15 cellular contexts compared by ENCODE assay signal in genomic region chr21:37065561-37066177, GRCh38. TPM values are rescaled to one million over a fixed set of nuclear protein-coding genes. Genes with fewer than 3 reads are reported as not detected.
DNase-seq lines count a peak whose midpoint lies in the region; ATAC-seq, FAIRE-seq and TF ChIP-seq lines count a peak whose summit lies in the region.
"Had no signal": no experiment of that assay in that cellular context is flagged by ENCODE, and none has a peak within 500 bp of the region (broad histone marks: within the 10 kb centered on the region; RNA-seq: fewer than 3 reads in every experiment).

No MANE protein-coding gene starts in this region.

- ATAC-seq in IMR-90 (ENCODE audit: low read depth), result peak; percentile 22
- ATAC-seq in HG02938 (IDR thresholded peaks at IDR 0.05; ENCODE audit: unreplicated experiment), result no peak

- no peak overlapping the region for H2AFZ ChIP-seq in IMR-90 (replicated peaks; ENCODE audit: low read length, poor library complexity)
- H2AFZ ChIP-seq in H1 (ENCODE audit: low read length), result no peak overlapping the region

- no peak overlapping the region for H2BK12ac ChIP-seq in H1 (ENCODE audit: low read depth, low read length)

- no peak for TF ChIP-seq CTCF in IMR-90 (conservative IDR thresholded peaks at IDR 0.05; ENCODE audit: low read depth, low read length)
- no peak for TF ChIP-seq CTCF in H1 (IDR thresholded peaks at IDR 0.05; ENCODE audit: control extremely low read depth in 1 of 3, insufficient read depth in 1 of 3, low read depth in 1 of 3, low read length in 3 of 3)

- dilution Hi-C loops in IMR-90 (cut with HindIII; ENCODE audit: low sequenced_read_pairs, unreplicated experiment), result no loop called here

- TF ChIP-seq EP300 in H1 (IDR thresholded peaks at IDR 0.05; ENCODE audit: borderline replicate concordance in 1 of 2, low read depth in 2 of 2, low read length in 2 of 2), result no peak

- H3K4me2 ChIP-seq in IMR-90 (ENCODE audit: low read depth, low read length) (no peak overlapping the region; the same call in 1 of the 2 replicates), H1 (ENCODE audit: insufficient read depth in 1 of 2, low read depth in 2 of 2, low read length in 2 of 2) (no peak overlapping the region)

- no peak overlapping the region for H4K91ac ChIP-seq in IMR-90 (ENCODE audit: insufficient read depth, low read depth, low read length)
- no peak overlapping the region for H4K91ac ChIP-seq in H1 (replicated peaks; ENCODE audit: insufficient read length, low read length)

- H2AK5ac ChIP-seq in IMR-90 (ENCODE audit: low read depth, low read length), result no peak overlapping the region
- no peak overlapping the region for H2AK5ac ChIP-seq in H1 (ENCODE audit: low read depth, low read length)

- H3K23ac ChIP-seq in IMR-90 (ENCODE audit: low read depth, low read length) (no peak overlapping the region), H1 (ENCODE audit: insufficient read length) (no peak overlapping the region)

- H4K5ac ChIP-seq in IMR-90 (ENCODE audit: low read depth, low read length) (no peak overlapping the region), H1 (ENCODE audit: insufficient read length, low read depth, low read length) (no peak overlapping the region)

- H3K27ac ChIP-seq in IMR-90 (ENCODE audit: insufficient read depth, low read length) (no peak overlapping the region), SJSA1 (peak overlapping the region; percentile 99), H1 (ENCODE audit: low read depth, low read length) (no peak overlapping the region)

- no peaks in the 10 kb centered on the region for H3K79me2 ChIP-seq in H1 (ENCODE audit: control insufficient read depth in 1 of 2, insufficient read depth in 2 of 2, low read length in 2 of 2)

- H3K9ac ChIP-seq in IMR-90 (ENCODE audit: low read depth, low read length) (no peak overlapping the region), H1 (replicated peaks in 1 of 4; ENCODE audit: extremely low read depth in 1 of 4, low read depth in 3 of 4, low read length in 3 of 4) (no peak overlapping the region)

- CTCF ChIA-PET in IMR-90 (lab: Yijun Ruan, JAX) (no interaction called here), H1 (lab: Charles Lee; ENCODE audit: partially characterized antibody) (interaction anchor here (1.7 to 4.3 kb wide), 2 partner anchors 55 to 89 kb away, joined by 7 to 15 read pairs; no protein-coding TSS in a partner anchor)

- H3K4ac ChIP-seq in IMR-90 (ENCODE audit: low read depth, low read length) (no peak overlapping the region), H1 (replicated peaks; ENCODE audit: insufficient read length, low read depth, low read length) (no peak overlapping the region)

- peaks cover 15% of the 10 kb centered on the region for H3K9me1 ChIP-seq in IMR-90 (ENCODE audit: insufficient read depth, low read length)

- H4K20me1 ChIP-seq in IMR-90 (ENCODE audit: insufficient read depth, low read length) (no peaks in the 10 kb centered on the region), H1 (replicated peaks in 1 of 2; ENCODE audit: control insufficient read depth in 1 of 2, insufficient read depth in 2 of 2, low read length in 2 of 2) (no peaks in the 10 kb centered on the region)

- H2BK5ac ChIP-seq in IMR-90 (ENCODE audit: low read depth, low read length, poor library complexity, severe bottlenecking) (peak overlapping the region; percentile 83), H1 (ENCODE audit: low read depth, low read length) (no peak overlapping the region)

- H2BK120ac ChIP-seq in IMR-90 (ENCODE audit: low read depth, low read length) (no peak overlapping the region), H1 (replicated peaks; ENCODE audit: low read depth, low read length) (no peak overlapping the region)

- H3K79me1 ChIP-seq in IMR-90 (ENCODE audit: low read depth in 1 of 2, low read length in 2 of 2), result peaks cover 3% of the 10 kb centered on the region in 2 experiments; a peak in 2 of 4 replicates
- no peaks in the 10 kb centered on the region for H3K79me1 ChIP-seq in H1 (ENCODE audit: low read depth, low read length)

- no peak overlapping the region for H4K8ac ChIP-seq in IMR-90 (ENCODE audit: low read depth in 2 of 2, low read length in 2 of 2)
- H4K8ac ChIP-seq in H1 (ENCODE audit: extremely low read depth, insufficient read depth, low read length), result no peak overlapping the region

- no peaks in the 10 kb centered on the region for H3K9me3 ChIP-seq in IMR-90 (ENCODE audit: control insufficient read depth, insufficient read depth, low read length)
- no peaks in the 10 kb centered on the region for H3K9me3 ChIP-seq in SJSA1 (replicated peaks)
- H3K9me3 ChIP-seq in H1 (ENCODE audit: insufficient read depth in 2 of 2, low read depth in 1 of 2, low read length in 1 of 2), result no peaks in the 10 kb centered on the region

- no CpG with 5 or more reads among the region's 9 CpGs for WGBS in IMR-90 (ENCODE audit: extremely low coverage in 2 of 2, insufficient read length in 1 of 2), 2 experiments
- WGBS in H1 (ENCODE audit: extremely low coverage in 1 of 2, insufficient coverage in 1 of 2, insufficient read length in 1 of 2, insufficient replicate concordance in 2 of 2, low coverage in 1 of 2, low lambda C conversion rate in 2 of 2, missing lambda C conversion rate in 1 of 2), 2 experiments, result 92% methylated on average over 9 of the region's 9 CpGs; no CpG with 5 or more reads in 1 of the 2 experiments

- DNase-seq in IMR-90 (no peak), SJSA1 (ENCODE audit: low read depth in 1 of 2, low spot score in 2 of 2) (peak; percentile 92 to 97), H1 (ENCODE audit: low read depth in 1 of 2, low spot score in 2 of 2) (no peak), dermis blood vessel endothelial cell (no peak), cortex of kidney (lab: John Stamatoyannopoulos, UW) (no peak)
- DNase-seq: C1 segment of cervical spinal cord; Calu3; CD4-positive, alpha-beta memory T cell; COR-L47; DMS53; GOT3; H7; HCEC 1CT had no signal

- H2BK15ac ChIP-seq in IMR-90 (ENCODE audit: low read depth, low read length) (no peak overlapping the region), H1 (ENCODE audit: low read length) (no peak overlapping the region)

- TF ChIP-seq POLR2A in IMR-90 (IDR thresholded peaks at IDR 0.05; ENCODE audit: low read depth, low read length) (no peak), H1 (IDR thresholded peaks at IDR 0.05; ENCODE audit: control extremely low read depth in 1 of 2, low read depth in 2 of 2, low read length in 2 of 2) (no peak)

- no peak for FAIRE-seq in H1 (lab: Jason Lieb, UNC)
- FAIRE-seq: GM12892 had no signal

- POLR2A ChIA-PET in IMR-90 (lab: Charles Lee; ENCODE audit: unreplicated experiment) (no interaction called here), H1 (lab: Charles Lee; ENCODE audit: partially characterized antibody) (no interaction called here)

- H3K27me3 ChIP-seq in IMR-90 (ENCODE audit: control insufficient read depth, insufficient read depth, low read length) (no peaks in the 10 kb centered on the region), SJSA1 (replicated peaks) (no peaks in the 10 kb centered on the region), H1 (replicated peaks in 1 of 4; ENCODE audit: control insufficient read depth in 3 of 4, extremely low read depth in 1 of 4, insufficient read depth in 3 of 4, low read length in 3 of 4) (no peaks in the 10 kb centered on the region)

- no peak overlapping the region for H3K4me3 ChIP-seq in IMR-90 (ENCODE audit: insufficient read depth, low read depth, low read length)
- H3K4me3 ChIP-seq in SJSA1, result no peak overlapping the region
- no peak overlapping the region for H3K4me3 ChIP-seq in H1 (ENCODE audit: extremely low read depth in 1 of 4, insufficient read depth in 2 of 4, low read depth in 3 of 4, low read length in 4 of 4)

- TF ChIP-seq RAD21 in IMR-90 (IDR thresholded peaks at IDR 0.05; ENCODE audit: low read length) (no peak), H1 (IDR thresholded peaks at IDR 0.05 in 1 of 2, conservative IDR thresholded peaks at IDR 0.05 in 1 of 2; ENCODE audit: low read depth in 2 of 2, low read length in 2 of 2) (no peak)

- no peak overlapping the region for H3K18ac ChIP-seq in IMR-90 (ENCODE audit: low read depth, low read length)
- H3K18ac ChIP-seq in H1 (ENCODE audit: extremely low read depth, low read length), result no peak overlapping the region

- H3K4me1 ChIP-seq in IMR-90 (ENCODE audit: control insufficient read depth, insufficient read depth, low read length) (peaks cover 11% of the 10 kb centered on the region), SJSA1 (replicated peaks) (peaks cover 57% of the 10 kb centered on the region), H1 (replicated peaks in 1 of 4; ENCODE audit: control insufficient read depth in 3 of 4, insufficient read depth in 4 of 4, low read length in 3 of 4) (peaks cover 0 to 5% (median under 1%) of the 10 kb centered on the region in 4 experiments; a peak in 3 of 7 replicates)

- H3K36me3 ChIP-seq in IMR-90 (ENCODE audit: control insufficient read depth, insufficient read depth, low read length) (peaks cover 1% of the 10 kb centered on the region; the same call in 1 of the 2 replicates), SJSA1 (no peaks in the 10 kb centered on the region; the same call in 1 of the 2 replicates), H1 (ENCODE audit: control insufficient read depth in 2 of 4, insufficient read depth in 4 of 4, low read length in 3 of 4) (peaks cover 0 to 4% (median 0%) of the 10 kb centered on the region in 4 experiments; a peak in 2 of 8 replicates)

- 0 out of 2 replicates have a peak overlapping the region, but pooled peaks have one; percentile 22 for H3K14ac ChIP-seq in IMR-90 (replicated peaks; ENCODE audit: low read depth, low read length)
- H3K14ac ChIP-seq in H1 (ENCODE audit: insufficient read length), result no peak overlapping the region

- intact Hi-C loops in IMR-90 (cut with micrococcal nuclease), result no loop called here

- H3K23me2 ChIP-seq in H1 (ENCODE audit: low read depth, low read length), result no peaks in the 10 kb centered on the region

- H2AK9ac ChIP-seq in IMR-90 (replicated peaks; ENCODE audit: low read depth, low read length, poor library complexity), result no peak overlapping the region

- H2BK20ac ChIP-seq in IMR-90 (ENCODE audit: low read depth, low read length), result no peak overlapping the region
- H2BK20ac ChIP-seq in H1 (ENCODE audit: low read length), result no peak overlapping the region

- no TSS peak for BruUV-seq in IMR-90 (replicated peaks; lab: Mats Ljungman, UMichigan)

- H3K56ac ChIP-seq in IMR-90 (ENCODE audit: extremely low read depth, insufficient read depth, low read length), result no peak overlapping the region
- H3K56ac ChIP-seq in H1 (replicated peaks; ENCODE audit: insufficient read length, low read depth, low read length), result no peak overlapping the region

- in situ Hi-C loops in IMR-90 (cut with MboI; ENCODE audit: low sequenced_read_pairs), result no loop called here

RNA-seq across cellular contexts. Expression of gene PIGP, which starts 7.2 kb away (rescaled TPM):
- 4.1 and 5.6 TPM in 2 replicates for total RNA-seq in IMR-90 (2012; rRNA removed)
- 11.0 and 15.4 TPM in 2 replicates for polyA plus RNA-seq in IMR-90 (2012; rRNA removed)
- polyA plus RNA-seq in IMR-90 (2012; cell fraction: cytosol; rRNA removed), result 3.0 and 3.6 TPM in 2 replicates
- 4.1 and 6.8 TPM in 2 replicates for polyA plus RNA-seq in IMR-90 (2012; cell fraction: nucleus; rRNA removed; ENCODE audit: low replicate concordance)
- 13.6 and 36.7 TPM in 2 replicates for total RNA-seq in SJSA1 (2014; rRNA removed; shearing (Covaris generic))
- 11.3 and 12.9 TPM in 2 replicates for total RNA-seq in H1 (2021; fragmentation: NEBNext Ultra II Directional; extraction: Animal tissue kit (Norgen Biotek cat#: 25700))
- polyA plus RNA-seq in H1 (2011; rRNA removed), result 10.2 and 18.0 TPM in 2 replicates
- polyA plus RNA-seq in H1 (2011; cell fraction: cytosol; rRNA removed), result 13.6 TPM
- polyA plus RNA-seq in H1 (2011; cell fraction: nucleus; rRNA removed), result 7.7 TPM
- 7.8 to 10.5 TPM (median 8.6 TPM) in 4 replicates for polyA plus RNA-seq in H1 (2012, experiment 1 of 2)
- 13.1 TPM for polyA plus RNA-seq in H1 (2012, experiment 2 of 2)
- polyA plus RNA-seq in H1 (2013, experiment 1 of 2), result 19.8 TPM
- polyA plus RNA-seq in H1 (2013, experiment 2 of 2), result 20.2 TPM
- 3.0 and 3.6 TPM in 2 replicates for polyA minus RNA-seq in H1 (2011; rRNA and poly(A)+ RNA removed)
- 4.0 TPM for polyA minus RNA-seq in H1 (2011; cell fraction: cytosol; rRNA and poly(A)+ RNA removed)
- polyA minus RNA-seq in H1 (2011; cell fraction: nucleus; rRNA and poly(A)+ RNA removed), result 9.8 TPM
- total RNA-seq in dermis blood vessel endothelial cell, result 4.2 and 5.6 TPM in 2 replicates

RNA-seq across cellular contexts. Expression of gene TTC3, which starts 7.4 kb away (rescaled TPM):
- total RNA-seq in IMR-90 (2012; rRNA removed), result 293 and 332 TPM in 2 replicates
- polyA plus RNA-seq in IMR-90 (2012; rRNA removed), result 87.8 and 96.7 TPM in 2 replicates
- polyA plus RNA-seq in IMR-90 (2012; cell fraction: cytosol; rRNA removed), result 32.2 and 56.2 TPM in 2 replicates
- polyA plus RNA-seq in IMR-90 (2012; cell fraction: nucleus; rRNA removed; ENCODE audit: low replicate concordance), result 132 and 279 TPM in 2 replicates
- total RNA-seq in SJSA1 (2014; rRNA removed; shearing (Covaris generic)), result 184 and 259 TPM in 2 replicates
- total RNA-seq in H1 (2021; fragmentation: NEBNext Ultra II Directional; extraction: Animal tissue kit (Norgen Biotek cat#: 25700)), result 36.2 and 39.8 TPM in 2 replicates
- polyA plus RNA-seq in H1 (2011; rRNA removed), result 6.5 and 11.0 TPM in 2 replicates
- 9.7 TPM for polyA plus RNA-seq in H1 (2011; cell fraction: cytosol; rRNA removed)
- polyA plus RNA-seq in H1 (2011; cell fraction: nucleus; rRNA removed), result 65.0 TPM
- polyA plus RNA-seq in H1 (2012, experiment 1 of 2), result 21.2 to 24.7 TPM (median 22.9 TPM) in 4 replicates
- 1.8 TPM for polyA plus RNA-seq in H1 (2012, experiment 2 of 2)
- 53.8 TPM for polyA plus RNA-seq in H1 (2013, experiment 1 of 2)
- polyA plus RNA-seq in H1 (2013, experiment 2 of 2), result 44.3 TPM
- polyA minus RNA-seq in H1 (2011; rRNA and poly(A)+ RNA removed), result 21.6 and 47.9 TPM in 2 replicates
- 20.0 TPM for polyA minus RNA-seq in H1 (2011; cell fraction: cytosol; rRNA and poly(A)+ RNA removed)
- 121 TPM for polyA minus RNA-seq in H1 (2011; cell fraction: nucleus; rRNA and poly(A)+ RNA removed)
- 197 and 198 TPM in 2 replicates for total RNA-seq in dermis blood vessel endothelial cell

RNA-seq across cellular contexts. Expression of gene RIPPLY3, which starts 59.2 kb away (rescaled TPM):
- total RNA-seq in IMR-90 (2012; rRNA removed), result not detected in 2 replicates
- 0.07 and 0.10 TPM in 2 replicates for polyA plus RNA-seq in IMR-90 (2012; rRNA removed)
- polyA plus RNA-seq in IMR-90 (2012; cell fraction: cytosol; rRNA removed), result 0.03 and 0.05 TPM in 2 replicates
- 0.04 TPM in 1 of 2 replicates, not detected in the other for polyA plus RNA-seq in IMR-90 (2012; cell fraction: nucleus; rRNA removed; ENCODE audit: low replicate concordance)
- total RNA-seq in SJSA1 (2014; rRNA removed; shearing (Covaris generic)), result 1.7 TPM in 1 of 2 replicates, not detected in the other
- 2.0 and 2.6 TPM in 2 replicates for total RNA-seq in H1 (2021; fragmentation: NEBNext Ultra II Directional; extraction: Animal tissue kit (Norgen Biotek cat#: 25700))
- polyA plus RNA-seq in H1 (2011; rRNA removed), result 2.2 TPM in 2 replicates
- 2.1 TPM for polyA plus RNA-seq in H1 (2011; cell fraction: cytosol; rRNA removed)
- 1.3 TPM for polyA plus RNA-seq in H1 (2011; cell fraction: nucleus; rRNA removed)
- 1.6 to 2.4 TPM (median 1.8 TPM) in 4 replicates for polyA plus RNA-seq in H1 (2012, experiment 1 of 2)
- polyA plus RNA-seq in H1 (2012, experiment 2 of 2), result 2.9 TPM
- polyA plus RNA-seq in H1 (2013, experiment 1 of 2), result 2.8 TPM
- polyA plus RNA-seq in H1 (2013, experiment 2 of 2), result 2.3 TPM
- 0.46 and 0.76 TPM in 2 replicates for polyA minus RNA-seq in H1 (2011; rRNA and poly(A)+ RNA removed)
- polyA minus RNA-seq in H1 (2011; cell fraction: cytosol; rRNA and poly(A)+ RNA removed), result not detected
- 0.80 TPM for polyA minus RNA-seq in H1 (2011; cell fraction: nucleus; rRNA and poly(A)+ RNA removed)
- under 0.01 TPM in 1 of 2 replicates, not detected in the other for total RNA-seq in dermis blood vessel endothelial cell
- total RNA-seq: CD4-positive, alpha-beta memory T cell had no signal
- polyA plus RNA-seq: CD4-positive, alpha-beta memory T cell had no signal

Comparison
In these comparisons a context has a peak if more than half of its experiments do, and no peak if none do; other contexts are left out.
1. DNase-seq: peak in SJSA1 (2 of 2); none in IMR-90 (single experiment), H1 (0 of 2), dermis blood vessel endothelial cell (single experiment) and cortex of kidney (single experiment).